1 cellular context compared by ENCODE assay signal in the genomic region with DNA sequence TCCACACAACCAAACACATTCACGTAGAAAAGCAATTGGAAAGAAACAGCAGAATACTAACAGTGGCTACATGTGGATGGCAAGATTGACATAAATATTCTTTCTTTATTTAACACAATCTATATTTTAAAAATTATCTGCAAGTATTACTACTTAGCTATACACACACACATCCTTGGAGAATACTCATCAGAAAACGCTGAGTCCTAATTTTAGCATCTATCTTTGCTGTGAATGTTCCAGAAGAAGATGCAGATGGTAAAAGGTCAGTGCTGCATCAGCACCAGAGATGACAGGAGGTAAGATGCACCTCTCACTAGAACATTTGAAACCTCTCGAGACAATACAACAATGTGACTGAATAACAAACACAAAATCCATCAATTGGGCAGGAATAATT.
TF ChIP-seq lines count a peak whose summit lies in the region.

No MANE protein-coding gene starts in this region.

TF ChIP-seq in HepG2, 621 proteins besides CTCF, POLR2A, EP300 and RAD21 (continued from another document):
- TF ChIP-seq, protein P1, sequence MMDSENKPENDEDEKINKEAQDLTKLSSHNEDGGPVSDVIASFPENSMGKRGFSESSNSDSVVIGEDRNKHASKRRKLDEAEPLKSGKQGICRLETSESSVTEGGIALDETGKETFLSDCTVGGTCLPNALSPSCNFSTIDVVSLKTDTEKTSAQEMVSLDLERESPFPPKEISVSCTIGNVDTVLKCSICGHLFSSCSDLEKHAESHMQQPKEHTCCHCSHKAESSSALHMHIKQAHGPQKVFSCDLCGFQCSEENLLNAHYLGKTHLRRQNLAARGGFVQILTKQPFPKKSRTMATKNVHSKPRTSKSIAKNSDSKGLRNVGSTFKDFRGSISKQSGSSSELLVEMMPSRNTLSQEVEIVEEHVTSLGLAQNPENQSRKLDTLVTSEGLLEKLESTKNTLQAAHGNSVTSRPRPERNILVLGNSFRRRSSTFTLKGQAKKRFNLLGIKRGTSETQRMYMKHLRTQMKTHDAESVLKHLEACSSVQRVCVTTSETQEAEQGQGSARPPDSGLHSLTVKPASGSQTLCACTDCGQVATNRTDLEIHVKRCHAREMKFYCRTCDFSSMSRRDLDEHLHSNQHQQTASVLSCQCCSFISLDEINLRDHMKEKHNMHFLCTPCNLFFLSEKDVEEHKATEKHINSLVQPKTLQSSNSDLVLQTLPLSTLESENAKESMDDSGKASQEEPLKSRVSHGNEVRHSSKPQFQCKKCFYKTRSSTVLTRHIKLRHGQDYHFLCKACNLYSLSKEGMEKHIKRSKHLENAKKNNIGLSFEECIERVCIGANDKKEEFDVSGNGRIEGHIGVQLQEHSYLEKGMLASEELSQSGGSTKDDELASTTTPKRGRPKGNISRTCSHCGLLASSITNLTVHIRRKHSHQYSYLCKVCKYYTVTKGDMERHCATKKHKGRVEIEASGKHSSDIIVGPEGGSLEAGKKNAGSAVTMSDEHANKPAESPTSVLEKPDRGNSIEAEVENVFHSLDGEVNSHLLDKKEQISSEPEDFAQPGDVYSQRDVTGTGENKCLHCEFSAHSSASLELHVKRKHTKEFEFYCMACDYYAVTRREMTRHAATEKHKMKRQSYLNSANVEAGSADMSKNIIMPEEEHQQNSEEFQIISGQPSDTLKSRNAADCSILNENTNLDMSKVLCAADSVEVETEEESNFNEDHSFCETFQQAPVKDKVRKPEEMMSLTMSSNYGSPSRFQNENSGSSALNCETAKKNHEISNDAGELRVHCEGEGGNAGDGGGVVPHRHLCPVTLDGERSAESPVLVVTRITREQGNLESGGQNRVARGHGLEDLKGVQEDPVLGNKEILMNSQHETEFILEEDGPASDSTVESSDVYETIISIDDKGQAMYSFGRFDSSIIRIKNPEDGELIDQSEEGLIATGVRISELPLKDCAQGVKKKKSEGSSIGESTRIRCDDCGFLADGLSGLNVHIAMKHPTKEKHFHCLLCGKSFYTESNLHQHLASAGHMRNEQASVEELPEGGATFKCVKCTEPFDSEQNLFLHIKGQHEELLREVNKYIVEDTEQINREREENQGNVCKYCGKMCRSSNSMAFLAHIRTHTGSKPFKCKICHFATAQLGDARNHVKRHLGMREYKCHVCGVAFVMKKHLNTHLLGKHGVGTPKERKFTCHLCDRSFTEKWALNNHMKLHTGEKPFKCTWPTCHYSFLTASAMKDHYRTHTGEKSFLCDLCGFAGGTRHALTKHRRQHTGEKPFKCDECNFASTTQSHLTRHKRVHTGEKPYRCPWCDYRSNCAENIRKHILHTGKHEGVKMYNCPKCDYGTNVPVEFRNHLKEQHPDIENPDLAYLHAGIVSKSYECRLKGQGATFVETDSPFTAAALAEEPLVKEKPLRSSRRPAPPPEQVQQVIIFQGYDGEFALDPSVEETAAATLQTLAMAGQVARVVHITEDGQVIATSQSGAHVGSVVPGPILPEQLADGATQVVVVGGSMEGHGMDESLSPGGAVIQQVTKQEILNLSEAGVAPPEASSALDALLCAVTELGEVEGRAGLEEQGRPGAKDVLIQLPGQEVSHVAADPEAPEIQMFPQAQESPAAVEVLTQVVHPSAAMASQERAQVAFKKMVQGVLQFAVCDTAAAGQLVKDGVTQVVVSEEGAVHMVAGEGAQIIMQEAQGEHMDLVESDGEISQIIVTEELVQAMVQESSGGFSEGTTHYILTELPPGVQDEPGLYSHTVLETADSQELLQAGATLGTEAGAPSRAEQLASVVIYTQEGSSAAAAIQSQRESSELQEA (CRISPR knock-in tag; IDR thresholded peaks at IDR 0.05; ENCODE audit: not compliant biosample characterization), result no peak
- TF ChIP-seq XBP1 (CRISPR knock-in tag; IDR thresholded peaks at IDR 0.05), result no peak
